In the genomic region with DNA sequence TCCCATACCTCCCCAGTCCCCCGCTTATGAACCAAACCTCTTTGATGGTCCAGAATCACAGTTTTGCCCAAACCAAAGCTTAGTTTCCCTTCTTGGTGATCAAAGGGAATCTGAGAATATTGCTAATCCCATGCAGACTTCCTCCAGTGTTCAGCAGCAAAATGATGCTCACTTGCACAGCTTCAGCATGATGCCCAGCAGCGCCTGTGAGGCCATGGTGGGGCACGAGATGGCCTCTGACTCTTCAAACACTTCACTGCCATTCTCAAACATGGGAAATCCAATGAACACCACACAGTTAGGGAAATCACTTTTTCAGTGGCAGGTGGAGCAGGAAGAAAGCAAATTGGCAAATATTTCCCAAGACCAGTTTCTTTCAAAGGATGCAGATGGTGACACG, we compare ENCODE assay signal across 12 cellular contexts. TPM values are rescaled to one million over a fixed set of nuclear protein-coding genes. Genes with fewer than 3 reads are reported as not detected.
DNase-seq lines count a peak whose midpoint lies in the region; ATAC-seq and TF ChIP-seq lines count a peak whose summit lies in the region.
"Had no signal": no experiment of that assay in that cellular context is flagged by ENCODE, and none has a peak within 500 bp of the region (broad histone marks: within the 10 kb centered on the region; RNA-seq: fewer than 3 reads in every experiment).

No MANE protein-coding gene starts in this region.

- peaks cover 61% of the 10 kb centered on the region for H3K36me3 Mint-ChIP-seq in activated naive CD4-positive, alpha-beta T cell treated with anti-CD3 and anti-CD28 coated beads, Interleukin-2, amount 50 U/mL, for 24 hours
- peaks cover 45% of the 10 kb centered on the region for H3K36me3 Mint-ChIP-seq in activated naive CD8-positive, alpha-beta T cell

- H3K9me3 Mint-ChIP-seq in activated naive CD4-positive, alpha-beta T cell treated with anti-CD3 and anti-CD28 coated beads, Interleukin-2, amount 50 U/mL, for 24 hours = no peaks in the 10 kb centered on the region
- no peaks in the 10 kb centered on the region for H3K9me3 Mint-ChIP-seq in activated naive CD8-positive, alpha-beta T cell (ENCODE audit: low read depth)

- H3K27ac Mint-ChIP-seq in activated naive CD4-positive, alpha-beta T cell treated with anti-CD3 and anti-CD28 coated beads, Interleukin-2, amount 50 U/mL, for 24 hours = peak overlapping the region; percentile 87
- peak overlapping the region; percentile 98 for H3K27ac Mint-ChIP-seq in activated naive CD8-positive, alpha-beta T cell

- H3K4me1 Mint-ChIP-seq in activated naive CD4-positive, alpha-beta T cell treated with anti-CD3 and anti-CD28 coated beads, Interleukin-2, amount 50 U/mL, for 24 hours = peaks cover 78% of the 10 kb centered on the region
- H3K4me1 Mint-ChIP-seq in activated naive CD8-positive, alpha-beta T cell (ENCODE audit: low read depth) = peaks cover 76% of the 10 kb centered on the region

- TF ChIP-seq POLR2A in transverse colon (IDR thresholded peaks at IDR 0.05) = no peak

- H3K27ac ChIP-seq in lower lobe of right lung = no peak overlapping the region
- H3K27ac ChIP-seq in transverse colon = peak overlapping the region; percentile 96 to 100 (median 99)

- no peak for DNase-seq in activated naive CD4-positive, alpha-beta T cell (lab: John Stamatoyannopoulos, UW)
- DNase-seq in lower lobe of right lung = no peak
- no peak for DNase-seq in transverse colon
- no peak for DNase-seq in mucosa of descending colon
- DNase-seq in KG1 (lab: John Stamatoyannopoulos, UW) = no peak
- DNase-seq: AML-193; H7; NCI-H2171 treated with DMSO at 0.1 percent for 48 hours; stimulated activated naive CD4-positive, alpha-beta T cell treated with Interleukin-2 at 50 U/mL for 16 hours had no signal

- in situ Hi-C loops in transverse colon (cut with MboI; ENCODE audit: low pct_ligation_motif_present in 1 of 4, low pct_unique_long_range_greater_than_20kb in 1 of 4, low sequenced_read_pairs in 3 of 4) = no loop called here

- TF ChIP-seq CTCF in lower lobe of right lung (IDR thresholded peaks at IDR 0.05) (no peak), transverse colon (IDR thresholded peaks at IDR 0.05) (no peak), mucosa of descending colon (IDR thresholded peaks at IDR 0.05) (no peak)

- TF ChIP-seq EP300 in transverse colon (IDR thresholded peaks at IDR 0.05; ENCODE audit: low read depth) = no peak

- H3K4me3 Mint-ChIP-seq in activated naive CD4-positive, alpha-beta T cell treated with anti-CD3 and anti-CD28 coated beads, Interleukin-2, amount 50 U/mL, for 24 hours = peak overlapping the region; percentile 98
- peak overlapping the region; percentile 97 for H3K4me3 Mint-ChIP-seq in activated naive CD8-positive, alpha-beta T cell

- intact Hi-C loops in lower lobe of right lung (cut with DNase I) = no loop called here
- intact Hi-C loops in transverse colon (cut with DNase I; ENCODE audit: low total_unique reads) = loop anchor here (10.0 kb wide), 1 partner anchor 49 kb away; no protein-coding TSS in a partner anchor
- intact Hi-C loops in mucosa of descending colon (cut with DNase I, micrococcal nuclease) = loop anchor here in 1 of 2 donors (10.0 kb wide), 1 partner anchor 231 kb away; no protein-coding TSS in a partner anchor

- H3K4me1 ChIP-seq in lower lobe of right lung = peaks cover 74% of the 10 kb centered on the region
- peaks cover 7 to 74% (median 33%) of the 10 kb centered on the region in 4 donors for H3K4me1 ChIP-seq in transverse colon
- H3K4me1 ChIP-seq in mucosa of descending colon (ENCODE audit: low read depth) = peaks cover 41% of the 10 kb centered on the region

- WGBS in transverse colon (ENCODE audit: low coverage in 1 of 2), 2 donors = 60 to 78% methylated on average over 3 to 4 of the region's 4 CpGs

- ATAC-seq in lower lobe of right lung = no peak
- no peak for ATAC-seq in HG03469 (IDR thresholded peaks at IDR 0.05; ENCODE audit: unreplicated experiment)
- ATAC-seq in mucosa of descending colon = no peak

- peak overlapping the region; percentile 89 for H3K4me3 ChIP-seq in lower lobe of right lung
- H3K4me3 ChIP-seq in transverse colon = peak overlapping the region in 1 of 4 donors; percentile 63
- H3K4me3 ChIP-seq in mucosa of descending colon = no peak overlapping the region

- no peaks in the 10 kb centered on the region for H3K27me3 ChIP-seq in lower lobe of right lung (ENCODE audit: low read depth)
- H3K27me3 ChIP-seq in transverse colon = no peaks in the 10 kb centered on the region

- no peaks in the 10 kb centered on the region for H3K27me3 Mint-ChIP-seq in activated naive CD4-positive, alpha-beta T cell treated with anti-CD3 and anti-CD28 coated beads, Interleukin-2, amount 50 U/mL, for 24 hours
- H3K27me3 Mint-ChIP-seq in activated naive CD8-positive, alpha-beta T cell = no peaks in the 10 kb centered on the region

- no peaks in the 10 kb centered on the region for H3K9me3 ChIP-seq in lower lobe of right lung
- H3K9me3 ChIP-seq in transverse colon = no peaks in the 10 kb centered on the region
- H3K9me3 ChIP-seq in mucosa of descending colon = no peaks in the 10 kb centered on the region

- H3K36me3 ChIP-seq in lower lobe of right lung (peaks cover 69% of the 10 kb centered on the region), transverse colon (peaks cover 0 to 63% (median 30%) of the 10 kb centered on the region in 4 donors), mucosa of descending colon (ENCODE audit: low read depth) (peaks cover 7% of the 10 kb centered on the region)

RNA-seq across cellular contexts. Expression of a gene that starts 4.2 kb away (rescaled TPM):
- total RNA-seq in lower lobe of right lung (76.2 TPM), transverse colon (100 to 1,000 TPM in 3 of 4 donors, 10 to 100 TPM in 1; 92.4 to 333 (median 176) TPM), mucosa of descending colon (10 to 100 TPM; 85.0 to 97.5 (median 91.5) TPM)
